Comparison of ENCODE assay signal across 17 cellular contexts in the genomic region with DNA sequence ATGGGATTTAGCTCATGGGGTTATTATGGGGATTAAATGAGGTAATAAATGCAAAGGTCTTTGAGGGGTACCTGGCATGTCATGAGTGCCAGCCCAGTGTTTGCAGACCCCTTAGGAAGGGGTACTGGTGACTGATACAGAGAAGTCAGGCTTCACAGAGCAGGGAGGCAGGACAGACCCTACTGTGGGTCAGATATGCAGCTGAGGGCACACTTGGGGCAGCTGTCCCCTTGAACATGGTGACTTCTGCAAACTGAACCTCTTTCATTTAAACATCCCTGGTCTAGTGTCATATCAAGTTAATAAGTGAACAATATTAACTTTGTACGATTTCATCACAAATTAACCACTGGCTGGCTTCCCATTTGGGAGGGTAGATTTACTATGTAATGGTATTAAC. TPM values are rescaled to one million over a fixed set of nuclear protein-coding genes. Genes with fewer than 3 reads are reported as not detected.
DNase-seq lines count a peak whose midpoint lies in the region; ATAC-seq, FAIRE-seq and TF ChIP-seq lines count a peak whose summit lies in the region.
"Had no signal": no experiment of that assay in that cellular context is flagged by ENCODE, and none has a peak within 500 bp of the region (broad histone marks: within the 10 kb centered on the region; RNA-seq: fewer than 3 reads in every experiment).

No MANE protein-coding gene starts in this region.

- intact Hi-C loops in activated CD4-positive, alpha-beta T cell treated with anti-CD3 and anti-CD28 coated beads, Interleukin-2, amount 10 ng/mL, durations not matched to agents 24 days and 14 days (cut with micrococcal nuclease): no loop called here
- intact Hi-C loops in posterior cingulate gyrus (cut with DNase I): no loop called here

- no peak for TF ChIP-seq CTCF in A549 (IDR thresholded peaks at IDR 0.05)

- no peak for TF ChIP-seq RAD21 in A549 (conservative IDR thresholded peaks at IDR 0.05 in 1 of 2, IDR thresholded peaks at IDR 0.05 in 1 of 2)

- H3K9me3 ChIP-seq in A549: no peaks in the 10 kb centered on the region
- H3K9me3 ChIP-seq: BLaER1 had no signal

- no peak overlapping the region for H3K4me3 ChIP-seq in A549
- H3K4me3 ChIP-seq: BLaER1, GM23248 had no signal

- WGBS in A549 (ENCODE audit: missing lambda C conversion rate): 7% methylated on average over 1 of the region's 1 CpG

- DNase-seq in activated CD4-positive, alpha-beta T cell treated with anti-CD3 and anti-CD28 coated beads, Interleukin-2, amount 10 ng/mL, durations not matched to agents 24 days and 14 days: peak; percentile 52
- no peak for DNase-seq in activated CD4-positive, alpha-beta T cell treated with anti-CD3 and anti-CD28 coated beads for 48 hours
- DNase-seq in A549 (ENCODE audit: low read depth in 1 of 2, low spot score in 1 of 2) (no peak), RCC 7860 (ENCODE audit: low spot score) (no peak), left lobe of liver (ENCODE audit: low spot score) (no peak), posterior cingulate gyrus (no peak), NCI-H748 treated with DMSO at 0.1 percent for 48 hours (lab: John Stamatoyannopoulos, UW) (no peak)
- DNase-seq: AML-193; CD4-positive, CD25-positive, alpha-beta regulatory T cell; DMS 273 treated with DMSO at 0.1 percent for 48 hours; GM23248 had no signal

- peaks cover 40% of the 10 kb centered on the region for H3K4me1 ChIP-seq in A549

- no peak overlapping the region for H3K4me3 Mint-ChIP-seq in activated CD4-positive, alpha-beta T cell treated with anti-CD3 and anti-CD28 coated beads, Interleukin-2, amount 10 ng/mL, durations not matched to agents 24 days and 14 days
- no peak overlapping the region for H3K4me3 Mint-ChIP-seq in activated T-helper 17 cell treated with anti-CD3 and anti-CD28 coated beads, Interleukin-2, amount 50 U/mL, for 72 hours
- H3K4me3 Mint-ChIP-seq: CD4-positive, CD25-positive, alpha-beta regulatory T cell had no signal

- H3K27me3 Mint-ChIP-seq in activated CD4-positive, alpha-beta T cell treated with anti-CD3 and anti-CD28 coated beads, Interleukin-2, amount 10 ng/mL, durations not matched to agents 24 days and 14 days: no peaks in the 10 kb centered on the region
- H3K27me3 Mint-ChIP-seq in activated T-helper 17 cell treated with anti-CD3 and anti-CD28 coated beads, Interleukin-2, amount 50 U/mL, for 72 hours: no peaks in the 10 kb centered on the region
- H3K27me3 Mint-ChIP-seq: CD4-positive, CD25-positive, alpha-beta regulatory T cell had no signal

- peak overlapping the region; percentile 17 to 56; a peak in 4 of 6 replicates for H3K27ac ChIP-seq in A549
- H3K27ac ChIP-seq: 22Rv1, BLaER1, GM23248, HL-60 had no signal

- H3K4me2 ChIP-seq in A549: peak overlapping the region; percentile 51
- H3K4me2 ChIP-seq: BLaER1 had no signal

- TF ChIP-seq POLR2A in A549 (IDR thresholded peaks at IDR 0.05; ENCODE audit: low read length): no peak

- CTCF ChIA-PET in A549 (lab: Yijun Ruan, JAX): interaction anchor here (23.6 kb wide), 1 partner anchor 192 kb away, joined by 748 read pairs; no protein-coding TSS in a partner anchor

- H3K4me1 Mint-ChIP-seq in activated CD4-positive, alpha-beta T cell treated with anti-CD3 and anti-CD28 coated beads, Interleukin-2, amount 10 ng/mL, durations not matched to agents 24 days and 14 days: peaks cover 49% of the 10 kb centered on the region
- H3K4me1 Mint-ChIP-seq in activated T-helper 17 cell treated with anti-CD3 and anti-CD28 coated beads, Interleukin-2, amount 50 U/mL, for 72 hours: peaks cover 46% of the 10 kb centered on the region

- FAIRE-seq in A549 (lab: Jason Lieb, UNC) (no peak), RCC 7860 (lab: Jason Lieb, UNC) (peak; percentile 38)
- FAIRE-seq: H54 had no signal

- H3K27ac Mint-ChIP-seq in activated CD4-positive, alpha-beta T cell treated with anti-CD3 and anti-CD28 coated beads, Interleukin-2, amount 10 ng/mL, durations not matched to agents 24 days and 14 days: no peak overlapping the region
- no peak overlapping the region for H3K27ac Mint-ChIP-seq in activated T-helper 17 cell treated with anti-CD3 and anti-CD28 coated beads, Interleukin-2, amount 50 U/mL, for 72 hours
- H3K27ac Mint-ChIP-seq: CD4-positive, CD25-positive, alpha-beta regulatory T cell had no signal

- ATAC-seq in A549: no peak
- ATAC-seq in left lobe of liver: peak; percentile 27
- no peak for ATAC-seq in activated T-helper 17 cell treated with anti-CD3 and anti-CD28 coated beads, Interleukin-2, amount 50 U/mL, for 72 hours (replicated peaks)
- ATAC-seq: HCT116 had no signal

- no peaks in the 10 kb centered on the region for H3K9me3 Mint-ChIP-seq in activated CD4-positive, alpha-beta T cell treated with anti-CD3 and anti-CD28 coated beads, Interleukin-2, amount 10 ng/mL, durations not matched to agents 24 days and 14 days
- no peaks in the 10 kb centered on the region for H3K9me3 Mint-ChIP-seq in activated T-helper 17 cell treated with anti-CD3 and anti-CD28 coated beads, Interleukin-2, amount 50 U/mL, for 72 hours
- H3K9me3 Mint-ChIP-seq: CD4-positive, CD25-positive, alpha-beta regulatory T cell had no signal

- POLR2A ChIA-PET in A549 (lab: Yijun Ruan, JAX): no interaction called here

- no peak for TF ChIP-seq EP300 in A549 (IDR thresholded peaks at IDR 0.05)

- H3K36me3 Mint-ChIP-seq in activated CD4-positive, alpha-beta T cell treated with anti-CD3 and anti-CD28 coated beads, Interleukin-2, amount 10 ng/mL, durations not matched to agents 24 days and 14 days (ENCODE audit: low read depth): peaks cover 9% of the 10 kb centered on the region
- H3K36me3 Mint-ChIP-seq in activated T-helper 17 cell treated with anti-CD3 and anti-CD28 coated beads, Interleukin-2, amount 50 U/mL, for 72 hours (ENCODE audit: low read depth): peaks cover 6% of the 10 kb centered on the region

TF ChIP-seq in A549, 52 proteins besides CTCF, POLR2A, EP300 and RAD21:
- TF ChIP-seq ZSCAN20 (CRISPR knock-in tag; IDR thresholded peaks at IDR 0.05) (no peak), KDM5A (IDR thresholded peaks at IDR 0.05) (no peak), PHF8 (IDR thresholded peaks at IDR 0.05; ENCODE audit: borderline replicate concordance, low read depth) (no peak), NR3C1 (IDR thresholded peaks at IDR 0.05) (no peak), JUNB (IDR thresholded peaks at IDR 0.05) (no peak), BHLHE40 (IDR thresholded peaks at IDR 0.05; ENCODE audit: low read depth, low read length) (no peak), BCL3 (IDR thresholded peaks at IDR 0.05) (no peak), JUN (IDR thresholded peaks at IDR 0.05) (no peak), CHD2 (IDR thresholded peaks at IDR 0.05; ENCODE audit: low read length, partially characterized antibody) (no peak), POLR2AphosphoS2 (conservative IDR thresholded peaks at IDR 0.05; ENCODE audit: low read length) (no peak), ZFP36 (IDR thresholded peaks at IDR 0.05; ENCODE audit: borderline replicate concordance, partially characterized antibody) (no peak)
- TF ChIP-seq, protein P1, sequence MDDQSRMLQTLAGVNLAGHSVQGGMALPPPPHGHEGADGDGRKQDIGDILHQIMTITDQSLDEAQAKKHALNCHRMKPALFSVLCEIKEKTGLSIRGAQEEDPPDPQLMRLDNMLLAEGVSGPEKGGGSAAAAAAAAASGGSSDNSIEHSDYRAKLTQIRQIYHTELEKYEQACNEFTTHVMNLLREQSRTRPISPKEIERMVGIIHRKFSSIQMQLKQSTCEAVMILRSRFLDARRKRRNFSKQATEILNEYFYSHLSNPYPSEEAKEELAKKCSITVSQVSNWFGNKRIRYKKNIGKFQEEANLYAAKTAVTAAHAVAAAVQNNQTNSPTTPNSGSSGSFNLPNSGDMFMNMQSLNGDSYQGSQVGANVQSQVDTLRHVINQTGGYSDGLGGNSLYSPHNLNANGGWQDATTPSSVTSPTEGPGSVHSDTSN (IDR thresholded peaks at IDR 0.05): no peak
- TF ChIP-seq, protein P2, sequence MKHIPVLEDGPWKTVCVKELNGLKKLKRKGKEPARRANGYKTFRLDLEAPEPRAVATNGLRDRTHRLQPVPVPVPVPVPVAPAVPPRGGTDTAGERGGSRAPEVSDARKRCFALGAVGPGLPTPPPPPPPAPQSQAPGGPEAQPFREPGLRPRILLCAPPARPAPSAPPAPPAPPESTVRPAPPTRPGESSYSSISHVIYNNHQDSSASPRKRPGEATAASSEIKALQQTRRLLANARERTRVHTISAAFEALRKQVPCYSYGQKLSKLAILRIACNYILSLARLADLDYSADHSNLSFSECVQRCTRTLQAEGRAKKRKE (CRISPR knock-in tag; IDR thresholded peaks at IDR 0.05; ENCODE audit: low read depth): no peak

RNA-seq across cellular contexts. Expression of gene STPG1, which starts 25.9 kb away (rescaled TPM):
- total RNA-seq in activated CD4-positive, alpha-beta T cell treated with anti-CD3 and anti-CD28 coated beads, Interleukin-2, amount 10 ng/mL, durations not matched to agents 24 days and 14 days: 3.8 and 5.0 TPM in 2 replicates
- polyA plus RNA-seq in A549 (2011; rRNA removed): 9.5 and 9.7 TPM in 2 replicates
- polyA plus RNA-seq in A549 (2012; cell fraction: cytosol; rRNA removed): 4.2 and 5.0 TPM in 2 replicates
- polyA plus RNA-seq in A549 (2012; cell fraction: nucleus; rRNA removed): 3.8 and 5.1 TPM in 2 replicates
- 4.2 to 4.9 TPM (median 4.4 TPM) in 3 replicates for polyA plus RNA-seq in A549 (2017; fragmentation: RNase III; extraction: RNeasy Plus Mini Kit Qiagen cat#74134 plus additional on column Dnase treatment)
- 6.7 and 7.3 TPM in 2 replicates for polyA minus RNA-seq in A549 (2011; rRNA and poly(A)+ RNA removed)
- total RNA-seq in left lobe of liver: 1.1 TPM
- 1 to 10 TPM; 6.5 to 7.0 TPM for total RNA-seq in activated T-helper 17 cell treated with anti-CD3 and anti-CD28 coated beads, Interleukin-2, amount 50 U/mL, for 72 hours

RNA-seq across cellular contexts. Expression of gene NIPAL3, which starts 28.0 kb away (rescaled TPM):
- 25.1 and 26.3 TPM in 2 replicates for total RNA-seq in activated CD4-positive, alpha-beta T cell treated with anti-CD3 and anti-CD28 coated beads, Interleukin-2, amount 10 ng/mL, durations not matched to agents 24 days and 14 days
- polyA plus RNA-seq in A549 (2011; rRNA removed): 10.4 and 14.7 TPM in 2 replicates
- polyA plus RNA-seq in A549 (2012; cell fraction: cytosol; rRNA removed): 4.0 and 5.6 TPM in 2 replicates
- polyA plus RNA-seq in A549 (2012; cell fraction: nucleus; rRNA removed): 4.1 and 4.3 TPM in 2 replicates
- 4.5 to 5.2 TPM (median 5.1 TPM) in 3 replicates for polyA plus RNA-seq in A549 (2017; fragmentation: RNase III; extraction: RNeasy Plus Mini Kit Qiagen cat#74134 plus additional on column Dnase treatment)
- 18.6 and 20.4 TPM in 2 replicates for polyA minus RNA-seq in A549 (2011; rRNA and poly(A)+ RNA removed)
- 6.3 TPM for total RNA-seq in left lobe of liver
- total RNA-seq in activated T-helper 17 cell treated with anti-CD3 and anti-CD28 coated beads, Interleukin-2, amount 50 U/mL, for 72 hours: 10 to 100 TPM; 30.0 to 38.5 TPM
